ENCODE assay signal across 1 cellular context in the genomic region with DNA sequence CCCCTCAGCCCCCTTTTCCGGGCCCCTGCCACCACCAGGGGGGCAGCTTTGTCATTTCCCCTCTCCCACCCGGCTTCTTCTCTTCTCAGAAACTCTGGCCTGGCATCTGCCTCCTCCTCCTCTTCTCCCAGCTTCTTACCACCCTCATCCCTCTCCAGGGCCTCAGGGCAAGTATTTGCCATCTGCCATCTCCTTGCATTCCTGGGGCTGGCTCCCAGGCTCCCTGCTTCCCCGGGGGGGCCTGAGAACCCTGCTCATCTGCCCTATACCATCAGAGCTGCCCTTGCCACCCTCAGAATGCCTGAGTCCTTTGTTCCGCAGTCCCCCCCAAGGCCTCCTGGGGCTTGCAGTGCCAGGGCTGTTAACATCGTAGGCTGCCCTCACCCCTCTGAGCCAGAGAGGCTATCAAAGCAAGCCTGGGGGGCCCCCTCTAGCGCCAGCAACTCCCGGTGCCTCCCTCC.
TF ChIP-seq lines count a peak whose summit lies in the region.

No MANE protein-coding gene starts in this region.

TF ChIP-seq in A549, 52 proteins besides CTCF, POLR2A, EP300 and RAD21:
- no peak for TF ChIP-seq JUNB (IDR thresholded peaks at IDR 0.05)
- TF ChIP-seq, protein P1, sequence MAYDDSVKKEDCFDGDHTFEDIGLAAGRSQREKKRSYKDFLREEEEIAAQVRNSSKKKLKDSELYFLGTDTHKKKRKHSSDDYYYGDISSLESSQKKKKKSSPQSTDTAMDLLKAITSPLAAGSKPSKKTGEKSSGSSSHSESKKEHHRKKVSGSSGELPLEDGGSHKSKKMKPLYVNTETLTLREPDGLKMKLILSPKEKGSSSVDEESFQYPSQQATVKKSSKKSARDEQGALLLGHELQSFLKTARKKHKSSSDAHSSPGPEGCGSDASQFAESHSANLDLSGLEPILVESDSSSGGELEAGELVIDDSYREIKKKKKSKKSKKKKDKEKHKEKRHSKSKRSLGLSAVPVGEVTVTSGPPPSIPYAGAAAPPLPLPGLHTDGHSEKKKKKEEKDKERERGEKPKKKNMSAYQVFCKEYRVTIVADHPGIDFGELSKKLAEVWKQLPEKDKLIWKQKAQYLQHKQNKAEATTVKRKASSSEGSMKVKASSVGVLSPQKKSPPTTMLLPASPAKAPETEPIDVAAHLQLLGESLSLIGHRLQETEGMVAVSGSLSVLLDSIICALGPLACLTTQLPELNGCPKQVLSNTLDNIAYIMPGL (CRISPR knock-in tag; IDR thresholded peaks at IDR 0.05; ENCODE audit: borderline replicate concordance) = no peak
- TF ChIP-seq SMC3 (IDR thresholded peaks at IDR 0.05) = no peak
- TF ChIP-seq EHMT2 (IDR thresholded peaks at IDR 0.05; ENCODE audit: low read depth) = no peak
- no peak for TF ChIP-seq MAZ (IDR thresholded peaks at IDR 0.05; ENCODE audit: borderline replicate concordance, low read depth, low read length)
- no peak for TF ChIP-seq TP53 (CRISPR knock-in tag; IDR thresholded peaks at IDR 0.05)
- no peak for TF ChIP-seq FOXS1 (CRISPR knock-in tag; IDR thresholded peaks at IDR 0.05)
- TF ChIP-seq HOXB13 (CRISPR knock-in tag; IDR thresholded peaks at IDR 0.05; ENCODE audit: low read depth) = no peak
- TF ChIP-seq, protein P2, sequence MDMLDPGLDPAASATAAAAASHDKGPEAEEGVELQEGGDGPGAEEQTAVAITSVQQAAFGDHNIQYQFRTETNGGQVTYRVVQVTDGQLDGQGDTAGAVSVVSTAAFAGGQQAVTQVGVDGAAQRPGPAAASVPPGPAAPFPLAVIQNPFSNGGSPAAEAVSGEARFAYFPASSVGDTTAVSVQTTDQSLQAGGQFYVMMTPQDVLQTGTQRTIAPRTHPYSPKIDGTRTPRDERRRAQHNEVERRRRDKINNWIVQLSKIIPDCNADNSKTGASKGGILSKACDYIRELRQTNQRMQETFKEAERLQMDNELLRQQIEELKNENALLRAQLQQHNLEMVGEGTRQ (IDR thresholded peaks at IDR 0.05) = no peak
TF ChIP-seq in A549: peak in this region for 0.
